In genomic region chr19:17553256-17553655, GRCh38 we compare ENCODE assay signal across 8 cellular contexts. TPM values are rescaled to one million over a fixed set of nuclear protein-coding genes. Genes with fewer than 3 reads are reported as not detected.
DNase-seq lines count a peak whose midpoint lies in the region; ATAC-seq, FAIRE-seq and TF ChIP-seq lines count a peak whose summit lies in the region.

No MANE protein-coding gene starts in this region.

- H3K79me2 ChIP-seq in Loucy (ENCODE audit: insufficient read depth, low read length), result peaks cover 22% of the 10 kb centered on the region
- H3K79me2 ChIP-seq in keratinocyte (ENCODE audit: control insufficient read depth, insufficient read depth, low read length), result peaks cover 21% of the 10 kb centered on the region

- H3K9me2 ChIP-seq in Loucy (replicated peaks; ENCODE audit: low read depth, low read length), result no peaks in the 10 kb centered on the region

- H3K9ac ChIP-seq in Loucy (ENCODE audit: low read depth, low read length, poor library complexity, severe bottlenecking) (peak overlapping the region; percentile 29), keratinocyte (ENCODE audit: control insufficient read depth, extremely low read depth, insufficient read depth, low read length) (no peak overlapping the region)

- H3K4me2 ChIP-seq in Loucy (ENCODE audit: low read depth, low read length, poor library complexity, severe bottlenecking), result peak overlapping the region; percentile 45
- H3K4me2 ChIP-seq in keratinocyte (ENCODE audit: control insufficient read depth, extremely low read depth, insufficient read depth, low read depth, low read length), result peak overlapping the region; percentile 66

- ATAC-seq in HG03139 (IDR thresholded peaks at IDR 0.05; ENCODE audit: unreplicated experiment), result no peak
- ATAC-seq in GM21619 (IDR thresholded peaks at IDR 0.05; ENCODE audit: unreplicated experiment), result no peak

- no peaks in the 10 kb centered on the region for H3F3A ChIP-seq in Loucy (ENCODE audit: low read depth)

- peak overlapping the region; percentile 61 for H3K27ac ChIP-seq in AG04450 (ENCODE audit: low read depth, low read length)
- H3K27ac ChIP-seq in adrenal gland, result peak overlapping the region in 4 of 5 donors; percentile 30 to 84 (median 64)
- no peak overlapping the region for H3K27ac ChIP-seq in keratinocyte (ENCODE audit: control insufficient read depth, insufficient read depth, low read length)
- H3K27ac ChIP-seq in tibial artery, result no peak overlapping the region

- intact Hi-C loops in adrenal gland (cut with DNase I) (no loop called here), tibial artery (cut with DNase I; ENCODE audit: low total_unique reads) (no loop called here)

- TF ChIP-seq CTCF in AG04450 (IDR thresholded peaks at IDR 0.05; ENCODE audit: low read depth, low read length) (no peak), Loucy (conservative IDR thresholded peaks at IDR 0.05; ENCODE audit: low read length) (no peak), adrenal gland (IDR thresholded peaks at IDR 0.05) (no peak), keratinocyte (optimal IDR thresholded peaks at IDR 0.05 in 1 of 3, IDR thresholded peaks at IDR 0.05 in 1 of 3, conservative IDR thresholded peaks at IDR 0.05 in 1 of 3; ENCODE audit: extremely low read depth in 1 of 3, insufficient read depth in 2 of 3, low read length in 3 of 3) (no peak), tibial artery (IDR thresholded peaks at IDR 0.05) (no peak)

- dilution Hi-C loops in keratinocyte (cut with MboI; ENCODE audit: extremely low pct_ligation_motif_present, low sequenced_read_pairs), result no loop called here

- WGBS in adrenal gland, 4 donors, result 15 to 31% (median 24%) methylated on average over 7 of the region's 7 CpGs

- POLR2A ChIA-PET in AG04450 (lab: Yijun Ruan, JAX), result interaction anchor here (0.6 to 1.0 kb wide), 3 partner anchors 8 to 394 kb away, joined by 4 to 8 read pairs (median 4); no protein-coding TSS in a partner anchor

- no peaks in the 10 kb centered on the region for H3K27me3 ChIP-seq in AG04450 (ENCODE audit: control insufficient read depth, insufficient read depth, low read length)
- no peaks in the 10 kb centered on the region for H3K27me3 ChIP-seq in Loucy (ENCODE audit: insufficient read depth, low read length, poor library complexity, severe bottlenecking)
- H3K27me3 ChIP-seq in adrenal gland, result no peaks in the 10 kb centered on the region
- no peaks in the 10 kb centered on the region for H3K27me3 ChIP-seq in keratinocyte (ENCODE audit: control insufficient read depth, extremely low read depth, insufficient read depth, low read length)
- H3K27me3 ChIP-seq in tibial artery, result no peaks in the 10 kb centered on the region

- TF ChIP-seq POLR2A in adrenal gland (IDR thresholded peaks at IDR 0.05), result peak in 1 of 2 donors; percentile 48

- CTCF ChIA-PET in AG04450 (lab: Charles Lee), result interaction anchor here (1.3 kb wide), 1 partner anchor 20 kb away, joined by 5 read pairs; no protein-coding TSS in a partner anchor

- H2AFZ ChIP-seq in Loucy (ENCODE audit: low read length) (peak overlapping the region; percentile 25; the same call in 1 of the 2 replicates), keratinocyte (ENCODE audit: control insufficient read depth, low read length) (peak overlapping the region; percentile 86)

- H4K20me1 ChIP-seq in Loucy (ENCODE audit: insufficient read depth, low read length, poor library complexity, severe bottlenecking) (peaks cover 5% of the 10 kb centered on the region), keratinocyte (ENCODE audit: control insufficient read depth, extremely low read depth, insufficient read depth, low read length) (no peaks in the 10 kb centered on the region)

- DNase-seq in AG04450 (ENCODE audit: low read depth, low spot score) (peak; percentile 79), adrenal gland (peak; percentile 69 to 93 (median 87)), keratinocyte (ENCODE audit: low read depth, low spot score) (no peak), tibial artery (peak; percentile 76 to 81), GOT3 (lab: John Stamatoyannopoulos, UW) (no peak)

- H3K4me1 ChIP-seq in Loucy (ENCODE audit: insufficient read depth, low read length, poor library complexity, severe bottlenecking) (peaks cover 21% of the 10 kb centered on the region), adrenal gland (replicated peaks in 1 of 2) (peaks cover 13 to 30% of the 10 kb centered on the region in 2 donors), keratinocyte (ENCODE audit: control insufficient read depth, extremely low read depth, insufficient read depth, low read length) (peaks cover 13% of the 10 kb centered on the region), tibial artery (peaks cover 0 to 22% (median 16%) of the 10 kb centered on the region in 4 donors)

- H3K4me3 ChIP-seq in AG04450 (ENCODE audit: low read depth, low read length) (peak overlapping the region; percentile 22), Loucy (ENCODE audit: low read length, poor library complexity, severe bottlenecking) (no peak overlapping the region), adrenal gland (no peak overlapping the region), keratinocyte (ENCODE audit: control insufficient read depth in 2 of 3, extremely low read depth in 1 of 3, insufficient read depth in 2 of 3, low read depth in 1 of 3, low read length in 3 of 3) (no peak overlapping the region), tibial artery (no peak overlapping the region)

- FAIRE-seq in keratinocyte (lab: Jason Lieb, UNC), result peak; percentile 84

- no peaks in the 10 kb centered on the region for H3K9me1 ChIP-seq in keratinocyte (ENCODE audit: control insufficient read depth, extremely low read depth, insufficient read depth, low read length)

- H3K9me3 ChIP-seq in AG04450 (ENCODE audit: control insufficient read depth, insufficient read depth, low read length) (no peaks in the 10 kb centered on the region; the same call in none of the 2 replicates), Loucy (ENCODE audit: insufficient read depth, low read depth, low read length) (no peaks in the 10 kb centered on the region), adrenal gland (replicated peaks in 1 of 3) (no peaks in the 10 kb centered on the region), keratinocyte (ENCODE audit: control insufficient read depth, low read depth, low read length) (no peaks in the 10 kb centered on the region), tibial artery (no peaks in the 10 kb centered on the region)

- H3K36me3 ChIP-seq in Loucy (ENCODE audit: insufficient read depth, low read length) (no peaks in the 10 kb centered on the region), adrenal gland (replicated peaks in 1 of 2) (peaks cover 0 to 5% of the 10 kb centered on the region in 2 donors), keratinocyte (ENCODE audit: control insufficient read depth in 2 of 2, extremely low read depth in 1 of 2, insufficient read depth in 2 of 2, low read length in 2 of 2) (no peaks in the 10 kb centered on the region), tibial artery (no peaks in the 10 kb centered on the region)

RNA-seq across cellular contexts. Expression of gene COLGALT1, which starts 2.2 kb away (rescaled TPM):
- polyA plus RNA-seq in AG04450 (2011; rRNA removed) (89.0 and 102 TPM in 2 replicates), adrenal gland (10 to 100 TPM; 30.7 to 81.0 (median 39.8) TPM), keratinocyte (89.4 to 126 TPM (median 90.9 TPM) in 3 replicates)
- 191 and 228 TPM in 2 replicates for polyA minus RNA-seq in AG04450 (2011; rRNA and poly(A)+ RNA removed)
- 10 to 100 TPM; 38.3 to 79.1 (median 61.6) TPM for total RNA-seq in adrenal gland
- polyA plus RNA-seq in keratinocyte (2011; ENCODE audit: low read depth), result 11.8 TPM
- polyA plus RNA-seq in keratinocyte (2011; cell fraction: cytosol; rRNA removed), result 42.5 and 49.8 TPM in 2 replicates
- 116 and 131 TPM in 2 replicates for polyA plus RNA-seq in keratinocyte (2011; cell fraction: nucleus; rRNA removed)
- polyA plus RNA-seq in keratinocyte (2012; ENCODE audit: low replicate concordance), result 45.1 and 73.2 TPM in 2 replicates
- polyA minus RNA-seq in keratinocyte, result 141 to 280 TPM (median 191 TPM) in 3 replicates
- polyA minus RNA-seq in keratinocyte (2011; cell fraction: cytosol; rRNA and poly(A)+ RNA removed), result 116 TPM
- 120 and 124 TPM in 2 replicates for polyA minus RNA-seq in keratinocyte (2011; cell fraction: nucleus; rRNA and poly(A)+ RNA removed)

RNA-seq across cellular contexts. Expression of gene PGLS, which starts 41.8 kb away (rescaled TPM):
- polyA plus RNA-seq in AG04450 (2011; rRNA removed) (40.5 and 60.8 TPM in 2 replicates), adrenal gland (100 to 1,000 TPM in 2 of 3 donors, 10 to 100 TPM in 1; 36.1 to 200 (median 134) TPM), keratinocyte (30.2 to 71.5 TPM (median 33.8 TPM) in 3 replicates)
- polyA minus RNA-seq in AG04450 (2011; rRNA and poly(A)+ RNA removed), result 59.9 and 79.3 TPM in 2 replicates
- total RNA-seq in adrenal gland, result 100 to 1,000 TPM in 7 of 8 donors, 10 to 100 TPM in 1; 80.4 to 181 (median 129) TPM
- 20.0 TPM for polyA plus RNA-seq in keratinocyte (2011; ENCODE audit: low read depth)
- 38.8 and 91.8 TPM in 2 replicates for polyA plus RNA-seq in keratinocyte (2011; cell fraction: cytosol; rRNA removed)
- 27.2 and 39.9 TPM in 2 replicates for polyA plus RNA-seq in keratinocyte (2011; cell fraction: nucleus; rRNA removed)
- 66.1 and 69.7 TPM in 2 replicates for polyA plus RNA-seq in keratinocyte (2012; ENCODE audit: low replicate concordance)
- polyA minus RNA-seq in keratinocyte, result 35.5 to 82.7 TPM (median 71.2 TPM) in 3 replicates
- polyA minus RNA-seq in keratinocyte (2011; cell fraction: cytosol; rRNA and poly(A)+ RNA removed), result 129 TPM
- 16.9 and 18.0 TPM in 2 replicates for polyA minus RNA-seq in keratinocyte (2011; cell fraction: nucleus; rRNA and poly(A)+ RNA removed)

Comparison
In these comparisons a context has a peak if more than half of its experiments do, and no peak if none do; other contexts are left out.
1. DNase-seq: peak in AG04450 (single experiment), adrenal gland (7 of 7) and tibial artery (2 of 2); none in keratinocyte (single experiment) and GOT3 (single experiment).
2. H3K27ac ChIP-seq: peak in AG04450 (single experiment) and adrenal gland (4 of 5); none in keratinocyte (single experiment) and tibial artery (0 of 2).